ENCODE assay signal across 7 cellular contexts in genomic region chr3:196829651-196830050, GRCh38. TPM values are rescaled to one million over a fixed set of nuclear protein-coding genes. Genes with fewer than 3 reads are reported as not detected.
DNase-seq lines count a peak whose midpoint lies in the region; ATAC-seq, FAIRE-seq and TF ChIP-seq lines count a peak whose summit lies in the region.
"Not testable (repeated sequence)": the region's sequence is repeated elsewhere in the genome, so short reads cannot be mapped to it uniquely, and the experiment has no call there.

No MANE protein-coding gene starts in this region.

- not testable (repeated sequence) for H3K4me2 ChIP-seq in IMR-90 (ENCODE audit: low read depth, low read length); K562 (ENCODE audit: insufficient read depth, low read length); HepG2 (ENCODE audit: low read depth, low read length); neural progenitor cell

- H4K8ac ChIP-seq in IMR-90 (ENCODE audit: low read depth in 2 of 2, low read length in 2 of 2) = not testable (repeated sequence)

- not testable (repeated sequence) for H3K4me1 ChIP-seq in CD8-positive, alpha-beta T cell (ENCODE audit: insufficient read depth, low read length); IMR-90 (ENCODE audit: control insufficient read depth, insufficient read depth, low read length); K562 (replicated peaks in 1 of 2; ENCODE audit: control insufficient read depth in 2 of 2, insufficient read depth in 2 of 2, low read length in 2 of 2); HepG2 (ENCODE audit: insufficient read depth, low read length); neural progenitor cell

- not testable (repeated sequence) for H3K27me3 ChIP-seq in CD8-positive, alpha-beta T cell (ENCODE audit: insufficient read depth, low read length); IMR-90 (ENCODE audit: control insufficient read depth, insufficient read depth, low read length); K562 (ENCODE audit: control insufficient read depth in 2 of 2, insufficient read depth in 2 of 2, low read length in 2 of 2); HepG2 (ENCODE audit: control insufficient read depth in 1 of 2, insufficient read depth in 2 of 2, low read length in 2 of 2); neural progenitor cell

- not testable (repeated sequence) for H3K36me3 ChIP-seq in CD8-positive, alpha-beta T cell (ENCODE audit: insufficient read depth, low read length); IMR-90 (ENCODE audit: control insufficient read depth, insufficient read depth, low read length); neural progenitor cell
- H3K36me3 ChIP-seq in K562 (ENCODE audit: control insufficient read depth, insufficient read depth, low read length) = peaks cover 44% of the 10 kb centered on the region; the same call in 2 of the 3 replicates
- H3K36me3 ChIP-seq in HepG2 (replicated peaks in 1 of 2; ENCODE audit: control insufficient read depth in 1 of 2, insufficient read depth in 2 of 2, low read length in 2 of 2) = peaks cover 5 to 33% of the 10 kb centered on the region in 2 experiments; a peak in 4 of 5 replicates

- not testable (repeated sequence) for H3F3A ChIP-seq in neural progenitor cell (ENCODE audit: low read depth)

- H2AK9ac ChIP-seq in IMR-90 (replicated peaks; ENCODE audit: low read depth, low read length, poor library complexity) = not testable (repeated sequence)

- H2AFZ ChIP-seq in IMR-90 (replicated peaks; ENCODE audit: low read length, poor library complexity); K562 (ENCODE audit: low read depth, low read length); HepG2 (ENCODE audit: low read length); neural progenitor cell (replicated peaks): not testable (repeated sequence)

- in situ Hi-C loops in IMR-90 (cut with MboI; ENCODE audit: low sequenced_read_pairs); K562 (cut with MboI); HepG2 (cut with HindIII; ENCODE audit: extremely low pct_ligation_motif_present, low pct_unique_long_range_greater_than_20kb): not testable (repeated sequence)

- not testable (repeated sequence) for TF ChIP-seq EP300 in K562 (IDR thresholded peaks at IDR 0.05; ENCODE audit: low read length); HepG2 (IDR thresholded peaks at IDR 0.05; ENCODE audit: low read depth in 2 of 2, low read length in 2 of 2); HepG2 (CRISPR knock-in tag; IDR thresholded peaks at IDR 0.05; ENCODE audit: borderline replicate concordance)

- BruUV-seq in IMR-90 (replicated peaks; lab: Mats Ljungman, UMichigan) = TSS peak; percentile 47
- TSS peak; percentile 40 for BruUV-seq in K562 (replicated peaks; lab: Mats Ljungman, UMichigan)
- TSS peak; percentile 46 for BruUV-seq in HepG2 (replicated peaks; lab: Mats Ljungman, UMichigan)

- H3K9me3 ChIP-seq in CD8-positive, alpha-beta T cell (ENCODE audit: low read length); IMR-90 (ENCODE audit: control insufficient read depth, insufficient read depth, low read length); K562 (replicated peaks; ENCODE audit: control insufficient read depth, insufficient read depth, low read depth, low read length); HepG2 (ENCODE audit: low read length); neural progenitor cell (ENCODE audit: low read depth): not testable (repeated sequence)

- not testable (repeated sequence) for FAIRE-seq in K562 (lab: Jason Lieb, UNC); HepG2 (lab: Jason Lieb, UNC)

- H3K79me2 ChIP-seq in K562 (ENCODE audit: control insufficient read depth, insufficient read depth, low read length); HepG2 (ENCODE audit: insufficient read depth, low read length); neural progenitor cell (ENCODE audit: low read depth): not testable (repeated sequence)

- CTCF ChIA-PET in CD8-positive, alpha-beta T cell (lab: Charles Lee) = interaction anchor here (1.1 kb wide), 1 partner anchor 8 kb away, joined by 4 read pairs; no protein-coding TSS in a partner anchor
- CTCF ChIA-PET in IMR-90 (lab: Yijun Ruan, JAX); HepG2 (lab: Yijun Ruan, JAX; ENCODE audit: low intra/inter-chr PET ratio, low total read pairs): not testable (repeated sequence)
- CTCF ChIA-PET in K562 (lab: Yijun Ruan, JAX; ENCODE audit: low intra/inter-chr PET ratio) = interaction anchor here (0.8 kb wide), 1 partner anchor 8 kb away, joined by 3 read pairs; no protein-coding TSS in a partner anchor

- not testable (repeated sequence) for H3K14ac ChIP-seq in IMR-90 (replicated peaks; ENCODE audit: low read depth, low read length)

- not testable (repeated sequence) for ATAC-seq in CD8-positive, alpha-beta T cell; IMR-90 (ENCODE audit: low read depth); K562; HepG2

- H3K4me1 Mint-ChIP-seq in CD8-positive, alpha-beta T cell (ENCODE audit: low read depth); T-helper 2 cell treated with Interferon-gamma antibody and Interleukin-4, amounts not matched to agents 5 μg/mL and 100 μg/mL, for 36 hours (ENCODE audit: low read depth); activated T-cell treated with anti-CD3 and anti-CD28 coated beads, Interleukin-2, amount 50 U/mL, for 24 hours (ENCODE audit: low read depth); neural progenitor cell: not testable (repeated sequence)

- not testable (repeated sequence) for TF ChIP-seq CTCF in CD8-positive, alpha-beta T cell (IDR thresholded peaks at IDR 0.05); IMR-90 (conservative IDR thresholded peaks at IDR 0.05; ENCODE audit: low read depth, low read length); K562 (IDR thresholded peaks at IDR 0.05 in 2 of 3, conservative IDR thresholded peaks at IDR 0.05 in 1 of 3; ENCODE audit: insufficient read depth in 2 of 3, low read depth in 1 of 3, low read length in 3 of 3); HepG2 (CRISPR knock-in tag; IDR thresholded peaks at IDR 0.05); neural progenitor cell (IDR thresholded peaks at IDR 0.05)

- intact Hi-C loops in CD8-positive, alpha-beta T cell (cut with DNase I, micrococcal nuclease); IMR-90 (cut with micrococcal nuclease); K562 (cut with micrococcal nuclease); HepG2 (cut with micrococcal nuclease; ENCODE audit: unreplicated experiment): not testable (repeated sequence)

- H3K56ac ChIP-seq in IMR-90 (ENCODE audit: extremely low read depth, insufficient read depth, low read length) = not testable (repeated sequence)

- not testable (repeated sequence) for H3K27ac ChIP-seq in CD8-positive, alpha-beta T cell (ENCODE audit: low read depth, low read length); IMR-90 (ENCODE audit: insufficient read depth, low read length); K562 (ENCODE audit: extremely low read depth, low read depth, low read length); HepG2 (ENCODE audit: extremely low read length, insufficient read depth, low read length); neural progenitor cell

- H3K18ac ChIP-seq in IMR-90 (ENCODE audit: low read depth, low read length) = not testable (repeated sequence)

- not testable (repeated sequence) for H3K79me1 ChIP-seq in IMR-90 (ENCODE audit: low read depth in 1 of 2, low read length in 2 of 2)

- not testable (repeated sequence) for H2BK120ac ChIP-seq in IMR-90 (ENCODE audit: low read depth, low read length)

- H4K20me1 ChIP-seq in IMR-90 (ENCODE audit: insufficient read depth, low read length); K562 (replicated peaks; ENCODE audit: control insufficient read depth, insufficient read depth, low read length); HepG2 (ENCODE audit: insufficient read depth, low read length); neural progenitor cell (ENCODE audit: low read depth): not testable (repeated sequence)

- H3K4me3 ChIP-seq in CD8-positive, alpha-beta T cell (ENCODE audit: low read depth, low read length); IMR-90 (ENCODE audit: insufficient read depth, low read depth, low read length); K562; HepG2 (replicated peaks in 1 of 3; ENCODE audit: insufficient read depth in 1 of 3, low read depth in 2 of 3, low read length in 3 of 3); neural progenitor cell: not testable (repeated sequence)

- H3K4ac ChIP-seq in IMR-90 (ENCODE audit: low read depth, low read length) = not testable (repeated sequence)

- POLR2A ChIA-PET in CD8-positive, alpha-beta T cell (lab: Charles Lee); IMR-90 (lab: Charles Lee; ENCODE audit: unreplicated experiment); K562 (lab: Yijun Ruan, JAX); HepG2 (lab: Yijun Ruan, JAX): not testable (repeated sequence)

- H3K23ac ChIP-seq in IMR-90 (ENCODE audit: low read depth, low read length) = not testable (repeated sequence)

- H3K9ac ChIP-seq in IMR-90 (ENCODE audit: low read depth, low read length); K562 (ENCODE audit: insufficient read depth in 1 of 2, low read depth in 2 of 2, low read length in 2 of 2); HepG2 (ENCODE audit: insufficient read depth, low read depth, low read length); neural progenitor cell: not testable (repeated sequence)

- H3K36me3 Mint-ChIP-seq in CD8-positive, alpha-beta T cell = peaks cover 49% of the 10 kb centered on the region
- peaks cover 32% of the 10 kb centered on the region for H3K36me3 Mint-ChIP-seq in T-helper 2 cell treated with Interferon-gamma antibody and Interleukin-4, amounts not matched to agents 5 μg/mL and 100 μg/mL, for 36 hours (ENCODE audit: low read depth)
- peaks cover 60% of the 10 kb centered on the region for H3K36me3 Mint-ChIP-seq in activated T-cell treated with anti-CD3 and anti-CD28 coated beads, Interleukin-2, amount 50 U/mL, for 24 hours (ENCODE audit: low read depth)
- H3K36me3 Mint-ChIP-seq in neural progenitor cell = peaks cover 17% of the 10 kb centered on the region

- H2AK5ac ChIP-seq in IMR-90 (ENCODE audit: low read depth, low read length) = not testable (repeated sequence)

- H3K9me1 ChIP-seq in IMR-90 (ENCODE audit: insufficient read depth, low read length); K562 (ENCODE audit: control insufficient read depth, insufficient read depth, low read length): not testable (repeated sequence)

- 100% methylated on average over 2 of the region's 3 CpGs; no CpG with 5 or more reads in 1 of the 2 experiments for WGBS in IMR-90 (ENCODE audit: extremely low coverage in 2 of 2, insufficient read length in 1 of 2), 2 experiments
- 94% methylated on average over 3 of the region's 3 CpGs for WGBS in K562 (ENCODE audit: insufficient coverage, low coverage, missing lambda C conversion rate)
- 97% methylated on average over 3 of the region's 3 CpGs for WGBS in HepG2 (ENCODE audit: low lambda C conversion rate)

- H3K9me3 Mint-ChIP-seq in CD8-positive, alpha-beta T cell; T-helper 2 cell treated with Interferon-gamma antibody and Interleukin-4, amounts not matched to agents 5 μg/mL and 100 μg/mL, for 36 hours; activated T-cell treated with anti-CD3 and anti-CD28 coated beads, Interleukin-2, amount 50 U/mL, for 24 hours; neural progenitor cell: not testable (repeated sequence)

- H3K4me3 Mint-ChIP-seq in CD8-positive, alpha-beta T cell; T-helper 2 cell treated with Interferon-gamma antibody and Interleukin-4, amounts not matched to agents 5 μg/mL and 100 μg/mL, for 36 hours; activated T-cell treated with anti-CD3 and anti-CD28 coated beads, Interleukin-2, amount 50 U/mL, for 24 hours; neural progenitor cell: not testable (repeated sequence)

- H2BK20ac ChIP-seq in IMR-90 (ENCODE audit: low read depth, low read length) = not testable (repeated sequence)

- dilution Hi-C loops in IMR-90 (cut with HindIII; ENCODE audit: low sequenced_read_pairs, unreplicated experiment) = not testable (repeated sequence)

- H3K27ac Mint-ChIP-seq in CD8-positive, alpha-beta T cell = peak overlapping the region; percentile 45
- peak overlapping the region; percentile 41 for H3K27ac Mint-ChIP-seq in T-helper 2 cell treated with Interferon-gamma antibody and Interleukin-4, amounts not matched to agents 5 μg/mL and 100 μg/mL, for 36 hours
- H3K27ac Mint-ChIP-seq in activated T-cell treated with anti-CD3 and anti-CD28 coated beads, Interleukin-2, amount 50 U/mL, for 24 hours = peak overlapping the region; percentile 70
- peak overlapping the region; percentile 31 for H3K27ac Mint-ChIP-seq in neural progenitor cell

- not testable (repeated sequence) for DNase-seq in CD8-positive, alpha-beta T cell; IMR-90; T-helper 2 cell treated with Interferon-gamma antibody and Interleukin-4, amounts not matched to agents 5 μg/mL and 100 μg/mL, for 36 hours (ENCODE audit: low spot score); activated T-cell treated with anti-CD3 and anti-CD28 coated beads, Interleukin-2, amount 50 U/mL, for 24 hours; K562 (ENCODE audit: extremely low read depth in 1 of 4, low spot score in 3 of 4); HepG2 (ENCODE audit: low spot score); neural progenitor cell (ENCODE audit: low spot score)

- H2BK5ac ChIP-seq in IMR-90 (ENCODE audit: low read depth, low read length, poor library complexity, severe bottlenecking) = not testable (repeated sequence)

- H4K91ac ChIP-seq in IMR-90 (ENCODE audit: insufficient read depth, low read depth, low read length) = not testable (repeated sequence)

- not testable (repeated sequence) for H3K27me3 Mint-ChIP-seq in CD8-positive, alpha-beta T cell (ENCODE audit: low read depth); T-helper 2 cell treated with Interferon-gamma antibody and Interleukin-4, amounts not matched to agents 5 μg/mL and 100 μg/mL, for 36 hours (ENCODE audit: low read depth); activated T-cell treated with anti-CD3 and anti-CD28 coated beads, Interleukin-2, amount 50 U/mL, for 24 hours; neural progenitor cell (ENCODE audit: insufficient read depth, low read depth)

- not testable (repeated sequence) for H4K5ac ChIP-seq in IMR-90 (ENCODE audit: low read depth, low read length)

- H2BK15ac ChIP-seq in IMR-90 (ENCODE audit: low read depth, low read length) = not testable (repeated sequence)

- not testable (repeated sequence) for TF ChIP-seq RAD21 in IMR-90 (IDR thresholded peaks at IDR 0.05; ENCODE audit: low read length); K562 (CRISPR knock-in tag; conservative IDR thresholded peaks at IDR 0.05 in 1 of 2, IDR thresholded peaks at IDR 0.05 in 1 of 2); HepG2 (CRISPR knock-in tag; IDR thresholded peaks at IDR 0.05)

- TF ChIP-seq POLR2A in IMR-90 (IDR thresholded peaks at IDR 0.05; ENCODE audit: low read depth, low read length); K562 (conservative IDR thresholded peaks at IDR 0.05); HepG2 (IDR thresholded peaks at IDR 0.05; ENCODE audit: insufficient read depth in 1 of 2, low read depth in 2 of 2, low read length in 2 of 2): not testable (repeated sequence)

RNA-seq across cellular contexts. Expression of gene SENP5, which starts 38.1 kb away (rescaled TPM):
- 10 to 100 TPM; 75.4 to 77.7 TPM for total RNA-seq in CD8-positive, alpha-beta T cell
- 44.4 and 45.5 TPM in 2 replicates for total RNA-seq in IMR-90 (2012; rRNA removed)
- polyA plus RNA-seq in IMR-90 (2012; rRNA removed) = 6.2 and 7.4 TPM in 2 replicates
- 1.6 and 1.8 TPM in 2 replicates for polyA plus RNA-seq in IMR-90 (2012; cell fraction: cytosol; rRNA removed)
- polyA plus RNA-seq in IMR-90 (2012; cell fraction: nucleus; rRNA removed; ENCODE audit: low replicate concordance) = 3.2 and 16.0 TPM in 2 replicates
- total RNA-seq in K562 (2011; cell fraction: chromatin; rRNA removed; ENCODE audit: low replicate concordance) = 92.0 and 190 TPM in 2 replicates
- 43.0 and 53.3 TPM in 2 replicates for total RNA-seq in K562 (2011; cell fraction: nucleolus; rRNA removed)
- 79.2 and 121 TPM in 2 replicates for total RNA-seq in K562 (2011; cell fraction: nucleoplasm; rRNA removed)
- 35.8 and 38.4 TPM in 2 replicates for total RNA-seq in K562 (2014; rRNA removed)
- 59.7 and 66.2 TPM in 2 replicates for total RNA-seq in K562 (2014; rRNA removed; fragmentation: Illumina TruSeq; extraction: Trizol)
- 51.1 and 54.4 TPM in 2 replicates for total RNA-seq in K562 (2015; rRNA removed; fragmentation: Illumina TruSeq; extraction: Trizol)
- total RNA-seq in K562 (2021) = 41.4 and 41.7 TPM in 2 replicates
- 45.1 and 48.8 TPM in 2 replicates for polyA plus RNA-seq in K562 (2011; rRNA removed)
- 11.2 and 19.8 TPM in 2 replicates for polyA plus RNA-seq in K562 (2011; cell fraction: cytosol; rRNA removed)
- 45.3 and 60.0 TPM in 2 replicates for polyA plus RNA-seq in K562 (2011; cell fraction: nucleus; rRNA removed)
- polyA plus RNA-seq in K562 (2012) = 17.8 and 21.4 TPM in 2 replicates
- 23.8 and 26.0 TPM in 2 replicates for polyA plus RNA-seq in K562 (2014; fragmentation: Illumina TruSeq; extraction: Trizol)
- 10 to 100 TPM; 18.3 to 24.8 TPM for polyA plus RNA-seq in K562 (2014; fragmentation: Nextera tagmentation; extraction: Ambion mirVana)
- 28.1 and 30.7 TPM in 2 replicates for polyA plus RNA-seq in K562 (2014; rRNA removed)
- polyA minus RNA-seq in K562 (2011; rRNA and poly(A)+ RNA removed) = 142 and 156 TPM in 2 replicates
- polyA minus RNA-seq in K562 (2011; cell fraction: cytosol; rRNA and poly(A)+ RNA removed) = 63.5 and 63.9 TPM in 2 replicates
- 24.9 and 55.4 TPM in 2 replicates for polyA minus RNA-seq in K562 (2011; cell fraction: nucleus; rRNA and poly(A)+ RNA removed)
- 30.9 and 45.2 TPM in 2 replicates for total RNA-seq in HepG2 (2016; rRNA removed; fragmentation: Illumina TruSeq; extraction: Trizol)
- 9.7 and 12.6 TPM in 2 replicates for total RNA-seq in HepG2 (2016; cell fraction: cytosol; rRNA removed; fragmentation: Illumina TruSeq; extraction: Trizol; ENCODE audit: low read depth)
- total RNA-seq in HepG2 (2016; cell fraction: insoluble cytoplasmic fraction; rRNA removed; fragmentation: Illumina TruSeq; extraction: Trizol) = 30.3 and 40.5 TPM in 2 replicates
- 24.2 and 24.5 TPM in 2 replicates for total RNA-seq in HepG2 (2016; cell fraction: membrane; rRNA removed; fragmentation: Illumina TruSeq; extraction: Trizol)
- total RNA-seq in HepG2 (2016; cell fraction: nucleus; rRNA removed; fragmentation: Illumina TruSeq; extraction: Trizol) = 34.9 and 40.2 TPM in 2 replicates
- 17.6 and 18.7 TPM in 2 replicates for polyA plus RNA-seq in HepG2 (2011; rRNA removed)
- polyA plus RNA-seq in HepG2 (2011; cell fraction: cytosol; rRNA removed) = 5.6 and 8.4 TPM in 2 replicates
- polyA plus RNA-seq in HepG2 (2011; cell fraction: nucleus; rRNA removed) = 14.6 and 18.5 TPM in 2 replicates
- polyA plus RNA-seq in HepG2 (2012) = 12.5 and 13.3 TPM in 2 replicates
- 4.8 and 5.6 TPM in 2 replicates for polyA plus RNA-seq in HepG2 (2016; cell fraction: cytosol; fragmentation: Illumina TruSeq; extraction: Trizol; ENCODE audit: low read depth)
- polyA plus RNA-seq in HepG2 (2016; cell fraction: insoluble cytoplasmic fraction; fragmentation: Illumina TruSeq; extraction: Trizol; ENCODE audit: low read depth) = 17.3 and 18.0 TPM in 2 replicates
- polyA plus RNA-seq in HepG2 (2016; cell fraction: membrane; fragmentation: Illumina TruSeq; extraction: Trizol; ENCODE audit: low read depth) = 7.5 and 10.0 TPM in 2 replicates
- polyA plus RNA-seq in HepG2 (2016; cell fraction: nucleus; fragmentation: Illumina TruSeq; extraction: Trizol; ENCODE audit: insufficient read depth, low read depth) = 28.9 and 29.5 TPM in 2 replicates
- 106 and 135 TPM in 2 replicates for polyA minus RNA-seq in HepG2 (2011; rRNA and poly(A)+ RNA removed; ENCODE audit: low replicate concordance)
- 35.1 and 39.0 TPM in 2 replicates for polyA minus RNA-seq in HepG2 (2011; cell fraction: cytosol; rRNA and poly(A)+ RNA removed)
- 52.5 and 54.3 TPM in 2 replicates for polyA minus RNA-seq in HepG2 (2011; cell fraction: nucleus; rRNA and poly(A)+ RNA removed)
- 42.7 and 46.1 TPM in 2 replicates for total RNA-seq in neural progenitor cell (ENCODE audit: low replicate concordance)
